In genomic region chr1:11649237-11649623, GRCh38 we compare ENCODE assay signal across 1 cellular context.
A peak's percentile ranks its signal among the peaks of the same experiment; 100 is the strongest.
TF ChIP-seq lines count a peak whose summit lies in the region.

No MANE protein-coding gene starts in this region.

TF ChIP-seq in HepG2, 621 proteins besides CTCF, POLR2A, EP300 and RAD21:
- TF ChIP-seq SNAPC5 (CRISPR knock-in tag; IDR thresholded peaks at IDR 0.05; ENCODE audit: borderline replicate concordance) (no peak), ZFP36L2 (CRISPR knock-in tag; IDR thresholded peaks at IDR 0.05) (no peak), ZNF780A (CRISPR knock-in tag; IDR thresholded peaks at IDR 0.05) (no peak), ZNF557 (CRISPR knock-in tag; IDR thresholded peaks at IDR 0.05) (no peak), ZNF674 (CRISPR knock-in tag; IDR thresholded peaks at IDR 0.05; ENCODE audit: low read depth) (no peak), ZNF264 (CRISPR knock-in tag; IDR thresholded peaks at IDR 0.05) (no peak), ZNF224 (CRISPR knock-in tag; IDR thresholded peaks at IDR 0.05) (no peak), SMAD3 (CRISPR knock-in tag; IDR thresholded peaks at IDR 0.05) (no peak), ZNF784 (CRISPR knock-in tag; IDR thresholded peaks at IDR 0.05; ENCODE audit: borderline replicate concordance) (no peak), HDAC1 (CRISPR knock-in tag; IDR thresholded peaks at IDR 0.05) (no peak), SIX1 (CRISPR knock-in tag; IDR thresholded peaks at IDR 0.05; ENCODE audit: borderline replicate concordance) (no peak), HNRNPLL (IDR thresholded peaks at IDR 0.05; ENCODE audit: low read depth, low read length, poor library complexity, severe bottlenecking) (peak; percentile 2), ZNF629 (CRISPR knock-in tag; conservative IDR thresholded peaks at IDR 0.05) (0 out of 2 replicates have a peak, but pooled peaks have one; percentile 30), ZNF446 (CRISPR knock-in tag; IDR thresholded peaks at IDR 0.05) (no peak), GFI1 (CRISPR knock-in tag; IDR thresholded peaks at IDR 0.05; ENCODE audit: borderline replicate concordance) (no peak), KLF11 (CRISPR knock-in tag; IDR thresholded peaks at IDR 0.05) (no peak), NR1H2 (CRISPR knock-in tag; IDR thresholded peaks at IDR 0.05; ENCODE audit: borderline replicate concordance, low read depth) (no peak), ZNF24 (IDR thresholded peaks at IDR 0.05) (no peak)
TF ChIP-seq in HepG2: peak in this region for 2.
